In genomic region chrX:144896323-144896722, GRCh38 we compare ENCODE assay signal across 13 cellular contexts.
DNase-seq lines count a peak whose midpoint lies in the region; ATAC-seq, FAIRE-seq and TF ChIP-seq lines count a peak whose summit lies in the region.
"Had no signal": no experiment of that assay in that cellular context is flagged by ENCODE, and none has a peak within 500 bp of the region (broad histone marks: within the 10 kb centered on the region; RNA-seq: fewer than 3 reads in every experiment).

No MANE protein-coding gene starts in this region.

- H3K9me1 ChIP-seq in keratinocyte (ENCODE audit: control insufficient read depth, extremely low read depth, insufficient read depth, low read length), result no peaks in the 10 kb centered on the region

- H3K4me2 ChIP-seq in keratinocyte (ENCODE audit: control insufficient read depth, extremely low read depth, insufficient read depth, low read depth, low read length), result no peak overlapping the region

- H3K4me1 ChIP-seq in keratinocyte (ENCODE audit: control insufficient read depth, extremely low read depth, insufficient read depth, low read length), result no peaks in the 10 kb centered on the region
- H3K4me1 ChIP-seq: body of pancreas, gastroesophageal sphincter, spleen had no signal

- FAIRE-seq in H54 (lab: Jason Lieb, UNC) (no peak), keratinocyte (lab: Jason Lieb, UNC) (no peak)

- dilution Hi-C loops in keratinocyte (cut with MboI; ENCODE audit: extremely low pct_ligation_motif_present, low sequenced_read_pairs), result no loop called here

- no peak overlapping the region for H3K4me3 ChIP-seq in keratinocyte (ENCODE audit: control insufficient read depth in 2 of 3, extremely low read depth in 1 of 3, insufficient read depth in 2 of 3, low read depth in 1 of 3, low read length in 3 of 3)
- H3K4me3 ChIP-seq: body of pancreas, gastroesophageal sphincter, spleen had no signal

- no peak overlapping the region for H2AFZ ChIP-seq in keratinocyte (ENCODE audit: control insufficient read depth, low read length)

- no peaks in the 10 kb centered on the region for H4K20me1 ChIP-seq in keratinocyte (ENCODE audit: control insufficient read depth, extremely low read depth, insufficient read depth, low read length)

- no peaks in the 10 kb centered on the region for H3K27me3 ChIP-seq in keratinocyte (ENCODE audit: control insufficient read depth, extremely low read depth, insufficient read depth, low read length)
- H3K27me3 ChIP-seq: body of pancreas, gastroesophageal sphincter, spleen had no signal

- no peaks in the 10 kb centered on the region for H3K79me2 ChIP-seq in keratinocyte (ENCODE audit: control insufficient read depth, insufficient read depth, low read length)

- no peak for TF ChIP-seq POLR2A in H54 (IDR thresholded peaks at IDR 0.05; ENCODE audit: low read depth, low read length)

- no peaks in the 10 kb centered on the region for H3K9me3 ChIP-seq in keratinocyte (ENCODE audit: control insufficient read depth, low read depth, low read length)
- H3K9me3 ChIP-seq: body of pancreas, gastroesophageal sphincter, spleen had no signal

- DNase-seq in Caki2 (ENCODE audit: low read depth) (peak; percentile 0), H54 (ENCODE audit: insufficient read length, low spot score) (peak; percentile 1), RKO (ENCODE audit: low spot score) (peak; percentile 8), keratinocyte (ENCODE audit: low read depth, low spot score) (no peak), COLO829 (ENCODE audit: low spot score) (no peak), NCI-H345 treated with DMSO at 0.1 percent for 48 hours (lab: John Stamatoyannopoulos, UW; ENCODE audit: unreplicated experiment) (no peak), NCI-H510A (lab: John Stamatoyannopoulos, UW) (no peak)
- DNase-seq: body of pancreas, DMS79 treated with DMSO at 0.1 percent for 48 hours, spleen had no signal

- H3K9ac ChIP-seq in keratinocyte (ENCODE audit: control insufficient read depth, extremely low read depth, insufficient read depth, low read length), result no peak overlapping the region

- no peak overlapping the region for H3K27ac ChIP-seq in keratinocyte (ENCODE audit: control insufficient read depth, insufficient read depth, low read length)
- H3K27ac ChIP-seq: body of pancreas, gastroesophageal sphincter, spleen had no signal

- TF ChIP-seq CTCF in keratinocyte (optimal IDR thresholded peaks at IDR 0.05 in 1 of 3, IDR thresholded peaks at IDR 0.05 in 1 of 3, conservative IDR thresholded peaks at IDR 0.05 in 1 of 3; ENCODE audit: extremely low read depth in 1 of 3, insufficient read depth in 2 of 3, low read length in 3 of 3), result peak in 2 of 3 experiments; percentile 34 to 47

- ATAC-seq in HG03159 (IDR thresholded peaks at IDR 0.05; ENCODE audit: unreplicated experiment), result no peak
- ATAC-seq: body of pancreas, gastroesophageal sphincter, HCT116 had no signal

- no peaks in the 10 kb centered on the region for H3K36me3 ChIP-seq in keratinocyte (ENCODE audit: control insufficient read depth in 2 of 2, extremely low read depth in 1 of 2, insufficient read depth in 2 of 2, low read length in 2 of 2)
- H3K36me3 ChIP-seq: gastroesophageal sphincter, spleen had no signal

- in situ Hi-C loops in Caki2 (cut with HindIII; ENCODE audit: low pct_unique_long_range_greater_than_20kb, low sequenced_read_pairs), result no loop called here

Comparison
In these comparisons a context has a peak if more than half of its experiments do, and no peak if none do; other contexts are left out.
1. DNase-seq: peak in Caki2 (single experiment), H54 (single experiment) and RKO (single experiment); none in keratinocyte (single experiment), COLO829 (single experiment), NCI-H345 treated with DMSO at 0.1 percent for 48 hours (single experiment) and NCI-H510A (single experiment).